21 cellular contexts compared by ENCODE assay signal in the genomic region with DNA sequence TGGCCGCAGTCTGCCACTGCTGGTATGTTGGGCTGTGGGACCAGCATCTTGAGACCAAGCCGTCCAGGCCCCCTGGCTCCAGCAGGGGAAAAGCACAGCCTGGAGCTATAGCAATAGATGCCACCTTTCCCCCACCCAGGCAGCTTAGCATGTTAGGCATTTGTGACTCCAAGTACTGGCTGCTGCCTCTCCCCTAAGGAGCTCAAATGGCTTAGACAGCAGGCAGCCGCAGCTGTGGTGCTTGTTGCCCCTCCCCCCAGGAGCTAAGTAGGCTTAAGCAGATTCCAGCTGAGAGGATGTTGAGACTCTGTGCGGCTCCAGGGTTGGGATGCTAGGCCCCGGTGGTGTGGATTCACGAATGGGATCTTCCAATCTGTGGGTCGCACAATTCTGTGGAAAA.
DNase-seq lines count a peak whose midpoint lies in the region; ATAC-seq and TF ChIP-seq lines count a peak whose summit lies in the region.
"Had no signal": no experiment of that assay in that cellular context is flagged by ENCODE, and none has a peak within 500 bp of the region (broad histone marks: within the 10 kb centered on the region; RNA-seq: fewer than 3 reads in every experiment).

No MANE protein-coding gene starts in this region.

- DNase-seq in D341Med (ENCODE audit: low spot score) (peak; percentile 76), NCI-H2171 treated with DMSO at 0.1 percent for 48 hours (lab: John Stamatoyannopoulos, UW) (peak; percentile 91), WTC11 (ENCODE audit: low spot score) (peak; percentile 25), myocyte (ENCODE audit: low read depth) (peak; percentile 66), T-helper 2 cell (no peak), globus pallidus (ENCODE audit: low spot score) (no peak), right atrium auricular region (ENCODE audit: low spot score) (no peak), GM10266 (ENCODE audit: extremely low spot score) (no peak)
- DNase-seq: BE2C; Caco-2; CD4-positive, CD25-positive, alpha-beta regulatory T cell; DMS53; EL; KG1; MV-4-11; NCI-H1694 treated with DMSO at 0.1 percent for 48 hours; NCI-H2107; NCI-H446 treated with DMSO at 0.1 percent for 48 hours; PC-9; SIG-M5 had no signal

- H3K27ac Mint-ChIP-seq in WTC11, result no peak overlapping the region
- H3K27ac Mint-ChIP-seq: CD4-positive, CD25-positive, alpha-beta regulatory T cell had no signal

- H3K9me3 Mint-ChIP-seq in WTC11, result peaks cover 47% of the 10 kb centered on the region

- H3K4me3 ChIP-seq in right atrium auricular region, result no peak overlapping the region
- H3K4me3 ChIP-seq: PC-9 had no signal

- peaks cover 6% of the 10 kb centered on the region; the same call in 1 of the 2 replicates for H3K4me1 Mint-ChIP-seq in WTC11
- H3K4me1 Mint-ChIP-seq: CD4-positive, CD25-positive, alpha-beta regulatory T cell had no signal

- peak; percentile 53 for ATAC-seq in WTC11

- H3K27me3 Mint-ChIP-seq in WTC11 (ENCODE audit: low read depth), result no peaks in the 10 kb centered on the region
- H3K27me3 Mint-ChIP-seq: CD4-positive, CD25-positive, alpha-beta regulatory T cell had no signal

- peaks cover 20% of the 10 kb centered on the region for H3K36me3 Mint-ChIP-seq in WTC11
- H3K36me3 Mint-ChIP-seq: CD4-positive, CD25-positive, alpha-beta regulatory T cell had no signal

- no peaks in the 10 kb centered on the region for H3K27me3 ChIP-seq in right atrium auricular region
- H3K27me3 ChIP-seq: BE2C had no signal

- H3K27ac ChIP-seq in right atrium auricular region, result no peak overlapping the region
- H3K27ac ChIP-seq: PC-9, RWPE1 had no signal

- peaks cover 0 to 7% of the 10 kb centered on the region in 2 donors for H3K9me3 ChIP-seq in right atrium auricular region
- H3K9me3 ChIP-seq: BE2C had no signal

- CTCF ChIA-PET in WTC11 (lab: Charles Lee), result no interaction called here

- H3K36me3 ChIP-seq in right atrium auricular region, result no peaks in the 10 kb centered on the region
- H3K36me3 ChIP-seq: BE2C had no signal

- H3K4me3 Mint-ChIP-seq in WTC11, result no peak overlapping the region
- H3K4me3 Mint-ChIP-seq: CD4-positive, CD25-positive, alpha-beta regulatory T cell had no signal

- H3K4me1 ChIP-seq in right atrium auricular region, result no peaks in the 10 kb centered on the region
- H3K4me1 ChIP-seq: BE2C had no signal

- TF ChIP-seq CTCF in WTC11 (IDR thresholded peaks at IDR 0.05), result no peak
- no peak for TF ChIP-seq CTCF in right atrium auricular region (IDR thresholded peaks at IDR 0.05)
- no peak for TF ChIP-seq CTCF in GM10266 (IDR thresholded peaks at IDR 0.05; ENCODE audit: control insufficient read depth, insufficient read depth, low read depth, missing control alignments)

- POLR2A ChIA-PET in WTC11 (lab: Charles Lee), result no interaction called here

TF ChIP-seq in WTC11, 78 proteins besides CTCF, POLR2A, EP300 and RAD21:
- TF ChIP-seq ZNF423 (CRISPR knock-in tag; IDR thresholded peaks at IDR 0.05) (peak; percentile 83), KAT7 (CRISPR knock-in tag; IDR thresholded peaks at IDR 0.05; ENCODE audit: borderline replicate concordance) (no peak), TEAD1 (CRISPR knock-in tag; IDR thresholded peaks at IDR 0.05) (0 out of 2 replicates have a peak, but pooled peaks have one; percentile 20)

Comparison
In these comparisons a context has a peak if more than half of its experiments do, and no peak if none do; other contexts are left out.
1. DNase-seq: peak in D341Med (single experiment), NCI-H2171 treated with DMSO at 0.1 percent for 48 hours (single experiment), WTC11 (single experiment) and myocyte (single experiment); none in T-helper 2 cell (0 of 5), globus pallidus (single experiment), right atrium auricular region (single experiment) and GM10266 (single experiment).